Comparison of ENCODE assay signal across 6 cellular contexts in the genomic region with DNA sequence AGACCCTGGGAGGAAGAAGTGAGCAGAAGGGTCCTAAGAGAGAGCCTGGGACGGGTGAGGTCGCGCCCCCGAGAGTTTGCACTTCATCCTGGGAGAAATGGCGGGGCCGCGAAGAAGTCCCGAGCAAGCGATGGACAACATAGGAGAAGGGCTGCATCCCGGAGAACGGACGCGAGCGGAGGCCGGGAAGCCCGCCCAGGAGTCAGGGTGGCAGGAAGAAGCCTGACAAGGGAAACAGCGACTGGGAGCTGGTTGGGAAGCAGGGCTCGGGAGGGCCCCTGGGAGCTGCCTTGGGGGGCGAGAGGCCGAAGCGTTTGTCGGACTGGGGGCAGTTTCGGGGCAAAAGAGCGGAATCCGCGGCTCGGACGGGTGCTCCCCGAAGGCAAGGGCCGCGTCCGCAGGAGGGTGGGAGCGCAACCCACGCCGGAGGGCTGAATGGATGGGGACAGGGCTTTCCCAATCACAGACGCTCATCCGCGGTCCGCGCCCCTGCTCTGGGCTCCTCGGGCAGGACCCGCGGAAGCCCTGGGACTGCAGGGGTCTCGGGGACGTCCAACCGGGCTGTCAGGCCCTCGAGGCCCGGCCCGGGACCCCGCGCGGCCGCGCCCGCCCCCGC. TPM values are rescaled to one million over a fixed set of nuclear protein-coding genes. Genes with fewer than 3 reads are reported as not detected.
DNase-seq lines count a peak whose midpoint lies in the region; ATAC-seq and TF ChIP-seq lines count a peak whose summit lies in the region.

No MANE protein-coding gene starts in this region.

- no peaks in the 10 kb centered on the region for H3F3A ChIP-seq in neural cell (ENCODE audit: insufficient read depth, low read length, poor library complexity, severe bottlenecking)

- POLR2A ChIA-PET in MCF 10A (lab: Yijun Ruan, JAX): interaction anchor here (0.5 to 3.0 kb wide), 17 partner anchors 9 to 900 kb away, joined by 3 to 35 read pairs (median 3); no protein-coding TSS in a partner anchor

- H3K79me2 ChIP-seq in neural cell (replicated peaks; ENCODE audit: insufficient read depth, low read length): peaks cover 27% of the 10 kb centered on the region

- CTCF ChIA-PET in MCF 10A (lab: Yijun Ruan, JAX): interaction anchor here (0.7 to 1.2 kb wide), 2 partner anchors 20 to 213 kb away, joined by 4 read pairs; no protein-coding TSS in a partner anchor

- H3K9me3 Mint-ChIP-seq in MCF 10A (ENCODE audit: unreplicated experiment): no peaks in the 10 kb centered on the region

- peaks cover 8% of the 10 kb centered on the region for H4K20me1 ChIP-seq in neural cell (ENCODE audit: insufficient read depth)

- H3K27ac Mint-ChIP-seq in MCF 10A (ENCODE audit: low read depth, unreplicated experiment): peak overlapping the region; percentile 87

- peak; percentile 3 for ATAC-seq in HG02981 (IDR thresholded peaks at IDR 0.05; ENCODE audit: unreplicated experiment)

- H3K4me1 ChIP-seq in BE2C: no peaks in the 10 kb centered on the region

- intact Hi-C loops in MCF 10A (cut with micrococcal nuclease): loop anchor here (1.0 kb wide), 1 partner anchor 21 kb away; no protein-coding TSS in a partner anchor

- H3K27ac ChIP-seq in neural cell (ENCODE audit: low read length): peak overlapping the region; percentile 61

- TF ChIP-seq EP300 in neural cell (conservative IDR thresholded peaks at IDR 0.05; ENCODE audit: poor library complexity, severe bottlenecking): no peak

- peak overlapping the region; percentile 83 for H3K4me2 ChIP-seq in neural cell (ENCODE audit: low read length)

- H3K4me3 Mint-ChIP-seq in MCF 10A (ENCODE audit: unreplicated experiment): peak overlapping the region; percentile 85

- DNase-seq in BE2C: no peak
- no peak for DNase-seq in MCF 10A (ENCODE audit: unreplicated experiment)
- DNase-seq in iPS-NIHi11 (ENCODE audit: low spot score): no peak
- DNase-seq in stimulated activated CD8-positive, alpha-beta memory T cell treated with anti-CD3 and anti-CD28 coated beads, Interleukin-4, amount 100 ng/mL, for 48 hours: no peak

- peaks cover 22% of the 10 kb centered on the region for H3K4me1 Mint-ChIP-seq in MCF 10A (ENCODE audit: insufficient read depth, unreplicated experiment)

- H3K9me2 ChIP-seq in neural cell (ENCODE audit: insufficient read depth, low read length): no peaks in the 10 kb centered on the region

- H3K4me3 ChIP-seq in BE2C (ENCODE audit: low read depth, low read length) (peak overlapping the region; percentile 89), neural cell (ENCODE audit: low read length) (peak overlapping the region; percentile 98)

- H3K27me3 Mint-ChIP-seq in MCF 10A (ENCODE audit: insufficient read depth, unreplicated experiment): no peaks in the 10 kb centered on the region

- no peak for TF ChIP-seq RAD21 in neural cell (conservative IDR thresholded peaks at IDR 0.05)

- H3K36me3 ChIP-seq in BE2C (no peaks in the 10 kb centered on the region; the same call in 1 of the 2 replicates), neural cell (ENCODE audit: insufficient read depth, low read length) (no peaks in the 10 kb centered on the region)

- H3K9me3 ChIP-seq in BE2C: no peaks in the 10 kb centered on the region
- H3K9me3 ChIP-seq in neural cell (ENCODE audit: low read length): no peaks in the 10 kb centered on the region

- no peak overlapping the region for H2AFZ ChIP-seq in neural cell (ENCODE audit: low read depth, low read length)

- no peaks in the 10 kb centered on the region for H3K36me3 Mint-ChIP-seq in MCF 10A (ENCODE audit: insufficient read depth, unreplicated experiment)

- H3K9ac ChIP-seq in neural cell (ENCODE audit: low read length): peak overlapping the region; percentile 88

- H3K27me3 ChIP-seq in BE2C (no peaks in the 10 kb centered on the region), neural cell (ENCODE audit: insufficient read depth, low read depth, low read length) (no peaks in the 10 kb centered on the region)

- no peak for TF ChIP-seq CTCF in BE2C (IDR thresholded peaks at IDR 0.05; ENCODE audit: low read depth, low read length)
- no peak for TF ChIP-seq CTCF in MCF 10A (IDR thresholded peaks at IDR 0.05; ENCODE audit: unreplicated experiment)
- TF ChIP-seq CTCF in neural cell (IDR thresholded peaks at IDR 0.05; ENCODE audit: poor library complexity, severe bottlenecking): no peak

- BruUV-seq in MCF 10A (replicated peaks; lab: Mats Ljungman, UMichigan): no TSS peak

TF ChIP-seq in neural cell, 6 proteins besides CTCF, POLR2A, EP300 and RAD21:
- no peak for TF ChIP-seq TAF1 (IDR thresholded peaks at IDR 0.05; ENCODE audit: low read depth)
- TF ChIP-seq EZH2 (IDR thresholded peaks at IDR 0.05; ENCODE audit: borderline replicate concordance, insufficient read depth, low read length, poor library complexity, severe bottlenecking): no peak
- TF ChIP-seq MXI1 (conservative IDR thresholded peaks at IDR 0.05; ENCODE audit: poor library complexity, severe bottlenecking): no peak
- TF ChIP-seq, protein P1, sequence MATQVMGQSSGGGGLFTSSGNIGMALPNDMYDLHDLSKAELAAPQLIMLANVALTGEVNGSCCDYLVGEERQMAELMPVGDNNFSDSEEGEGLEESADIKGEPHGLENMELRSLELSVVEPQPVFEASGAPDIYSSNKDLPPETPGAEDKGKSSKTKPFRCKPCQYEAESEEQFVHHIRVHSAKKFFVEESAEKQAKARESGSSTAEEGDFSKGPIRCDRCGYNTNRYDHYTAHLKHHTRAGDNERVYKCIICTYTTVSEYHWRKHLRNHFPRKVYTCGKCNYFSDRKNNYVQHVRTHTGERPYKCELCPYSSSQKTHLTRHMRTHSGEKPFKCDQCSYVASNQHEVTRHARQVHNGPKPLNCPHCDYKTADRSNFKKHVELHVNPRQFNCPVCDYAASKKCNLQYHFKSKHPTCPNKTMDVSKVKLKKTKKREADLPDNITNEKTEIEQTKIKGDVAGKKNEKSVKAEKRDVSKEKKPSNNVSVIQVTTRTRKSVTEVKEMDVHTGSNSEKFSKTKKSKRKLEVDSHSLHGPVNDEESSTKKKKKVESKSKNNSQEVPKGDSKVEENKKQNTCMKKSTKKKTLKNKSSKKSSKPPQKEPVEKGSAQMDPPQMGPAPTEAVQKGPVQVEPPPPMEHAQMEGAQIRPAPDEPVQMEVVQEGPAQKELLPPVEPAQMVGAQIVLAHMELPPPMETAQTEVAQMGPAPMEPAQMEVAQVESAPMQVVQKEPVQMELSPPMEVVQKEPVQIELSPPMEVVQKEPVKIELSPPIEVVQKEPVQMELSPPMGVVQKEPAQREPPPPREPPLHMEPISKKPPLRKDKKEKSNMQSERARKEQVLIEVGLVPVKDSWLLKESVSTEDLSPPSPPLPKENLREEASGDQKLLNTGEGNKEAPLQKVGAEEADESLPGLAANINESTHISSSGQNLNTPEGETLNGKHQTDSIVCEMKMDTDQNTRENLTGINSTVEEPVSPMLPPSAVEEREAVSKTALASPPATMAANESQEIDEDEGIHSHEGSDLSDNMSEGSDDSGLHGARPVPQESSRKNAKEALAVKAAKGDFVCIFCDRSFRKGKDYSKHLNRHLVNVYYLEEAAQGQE (IDR thresholded peaks at IDR 0.05; ENCODE audit: borderline replicate concordance): peak; percentile 45
- TF ChIP-seq SMC3 (conservative IDR thresholded peaks at IDR 0.05; ENCODE audit: poor library complexity): no peak
- TF ChIP-seq POLR2AphosphoS5 (IDR thresholded peaks at IDR 0.05): no peak

RNA-seq across cellular contexts. Expression of a gene that starts 0.5 kb away (rescaled TPM):
- polyA plus RNA-seq in BE2C (2012; ENCODE audit: insufficient read depth, insufficient read length, low read depth): 324 TPM
- 38.9 and 39.5 TPM in 2 replicates for total RNA-seq in MCF 10A (2022)
- polyA plus RNA-seq in neural cell: 116 and 140 TPM in 2 replicates
- polyA minus RNA-seq in neural cell: 49.9 and 68.2 TPM in 2 replicates

RNA-seq across cellular contexts. Expression of a gene that starts 20.4 kb away (rescaled TPM):
- polyA plus RNA-seq in BE2C (2012; ENCODE audit: insufficient read depth, insufficient read length, low read depth): 51.0 TPM
- total RNA-seq in MCF 10A (2022): 6.8 and 6.9 TPM in 2 replicates
- 1.6 TPM in 2 replicates for polyA plus RNA-seq in neural cell
- polyA minus RNA-seq in neural cell: 2.4 and 2.7 TPM in 2 replicates

RNA-seq across cellular contexts. Expression of a gene that starts 20.4 kb away (rescaled TPM):
- 23.2 TPM for polyA plus RNA-seq in BE2C (2012; ENCODE audit: insufficient read depth, insufficient read length, low read depth)
- total RNA-seq in MCF 10A (2022): 48.7 and 67.2 TPM in 2 replicates
- 12.7 and 13.3 TPM in 2 replicates for polyA plus RNA-seq in neural cell
- polyA minus RNA-seq in neural cell: 15.4 and 23.6 TPM in 2 replicates

RNA-seq across cellular contexts. Expression of a gene that starts 21.4 kb away (rescaled TPM):
- 112 TPM for polyA plus RNA-seq in BE2C (2012; ENCODE audit: insufficient read depth, insufficient read length, low read depth)
- total RNA-seq in MCF 10A (2022): 27.0 and 45.5 TPM in 2 replicates
- polyA plus RNA-seq in neural cell: 2.2 and 3.5 TPM in 2 replicates
- polyA minus RNA-seq in neural cell: 1.3 and 5.6 TPM in 2 replicates

RNA-seq across cellular contexts. Expression of a gene that starts 36.5 kb away (rescaled TPM):
- polyA plus RNA-seq in BE2C (2012; ENCODE audit: insufficient read depth, insufficient read length, low read depth): 165 TPM
- total RNA-seq in MCF 10A (2022): 28.7 and 36.4 TPM in 2 replicates
- 9.2 and 18.5 TPM in 2 replicates for polyA plus RNA-seq in neural cell
- polyA minus RNA-seq in neural cell: 14.6 and 20.7 TPM in 2 replicates
